In the genomic region with DNA sequence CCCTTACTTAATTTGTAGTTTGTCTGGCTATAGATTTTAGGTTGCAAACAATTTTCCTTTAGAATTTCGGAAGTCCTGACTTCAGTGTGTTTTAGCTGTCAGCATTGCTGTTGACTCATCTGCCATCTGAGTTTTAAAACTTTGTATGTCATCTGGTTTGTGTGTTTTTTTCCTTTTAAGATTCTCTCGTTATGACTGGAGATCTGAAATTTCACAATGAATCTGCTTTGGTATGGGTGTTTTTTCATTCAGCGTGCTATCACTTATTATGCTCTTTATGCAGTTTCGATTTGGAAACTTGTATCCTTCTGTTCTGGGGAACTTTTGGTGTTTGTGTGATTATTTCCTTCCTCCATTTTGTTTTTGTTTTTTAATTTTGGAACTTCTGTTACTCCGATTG, we compare ENCODE assay signal across 1 cellular context.
TF ChIP-seq lines count a peak whose summit lies in the region.

No MANE protein-coding gene starts in this region.

TF ChIP-seq in GM12878, 131 proteins besides CTCF, POLR2A, EP300 and RAD21 (continued from another document and continues in another):
- TF ChIP-seq, protein P1, sequence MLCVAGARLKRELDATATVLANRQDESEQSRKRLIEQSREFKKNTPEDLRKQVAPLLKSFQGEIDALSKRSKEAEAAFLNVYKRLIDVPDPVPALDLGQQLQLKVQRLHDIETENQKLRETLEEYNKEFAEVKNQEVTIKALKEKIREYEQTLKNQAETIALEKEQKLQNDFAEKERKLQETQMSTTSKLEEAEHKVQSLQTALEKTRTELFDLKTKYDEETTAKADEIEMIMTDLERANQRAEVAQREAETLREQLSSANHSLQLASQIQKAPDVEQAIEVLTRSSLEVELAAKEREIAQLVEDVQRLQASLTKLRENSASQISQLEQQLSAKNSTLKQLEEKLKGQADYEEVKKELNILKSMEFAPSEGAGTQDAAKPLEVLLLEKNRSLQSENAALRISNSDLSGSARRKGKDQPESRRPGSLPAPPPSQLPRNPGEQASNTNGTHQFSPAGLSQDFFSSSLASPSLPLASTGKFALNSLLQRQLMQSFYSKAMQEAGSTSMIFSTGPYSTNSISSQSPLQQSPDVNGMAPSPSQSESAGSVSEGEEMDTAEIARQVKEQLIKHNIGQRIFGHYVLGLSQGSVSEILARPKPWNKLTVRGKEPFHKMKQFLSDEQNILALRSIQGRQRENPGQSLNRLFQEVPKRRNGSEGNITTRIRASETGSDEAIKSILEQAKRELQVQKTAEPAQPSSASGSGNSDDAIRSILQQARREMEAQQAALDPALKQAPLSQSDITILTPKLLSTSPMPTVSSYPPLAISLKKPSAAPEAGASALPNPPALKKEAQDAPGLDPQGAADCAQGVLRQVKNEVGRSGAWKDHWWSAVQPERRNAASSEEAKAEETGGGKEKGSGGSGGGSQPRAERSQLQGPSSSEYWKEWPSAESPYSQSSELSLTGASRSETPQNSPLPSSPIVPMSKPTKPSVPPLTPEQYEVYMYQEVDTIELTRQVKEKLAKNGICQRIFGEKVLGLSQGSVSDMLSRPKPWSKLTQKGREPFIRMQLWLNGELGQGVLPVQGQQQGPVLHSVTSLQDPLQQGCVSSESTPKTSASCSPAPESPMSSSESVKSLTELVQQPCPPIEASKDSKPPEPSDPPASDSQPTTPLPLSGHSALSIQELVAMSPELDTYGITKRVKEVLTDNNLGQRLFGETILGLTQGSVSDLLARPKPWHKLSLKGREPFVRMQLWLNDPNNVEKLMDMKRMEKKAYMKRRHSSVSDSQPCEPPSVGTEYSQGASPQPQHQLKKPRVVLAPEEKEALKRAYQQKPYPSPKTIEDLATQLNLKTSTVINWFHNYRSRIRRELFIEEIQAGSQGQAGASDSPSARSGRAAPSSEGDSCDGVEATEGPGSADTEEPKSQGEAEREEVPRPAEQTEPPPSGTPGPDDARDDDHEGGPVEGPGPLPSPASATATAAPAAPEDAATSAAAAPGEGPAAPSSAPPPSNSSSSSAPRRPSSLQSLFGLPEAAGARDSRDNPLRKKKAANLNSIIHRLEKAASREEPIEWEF (IDR thresholded peaks at IDR 0.05; ENCODE audit: insufficient replicate concordance, low read depth, low read length): no peak
- TF ChIP-seq SPI1 (IDR thresholded peaks at IDR 0.05; ENCODE audit: borderline replicate concordance, insufficient read depth, low read depth, low read length) (no peak), SUZ12 (IDR thresholded peaks at IDR 0.05; ENCODE audit: unreplicated experiment) (no peak), WRNIP1 (IDR thresholded peaks at IDR 0.05; ENCODE audit: borderline replicate concordance, low read depth, low read length) (no peak), RUNX3 (IDR thresholded peaks at IDR 0.05; ENCODE audit: low read length) (peak; percentile 90), HDAC2 (IDR thresholded peaks at IDR 0.05) (no peak), ESRRA (IDR thresholded peaks at IDR 0.05; ENCODE audit: low read length) (no peak), ZNF24 (IDR thresholded peaks at IDR 0.05) (peak; percentile 78), MXI1 (IDR thresholded peaks at IDR 0.05; ENCODE audit: low read depth, low read length) (no peak), LARP7 (IDR thresholded peaks at IDR 0.05) (no peak), JUNB (IDR thresholded peaks at IDR 0.05) (peak; percentile 100), SIN3A (IDR thresholded peaks at IDR 0.05; ENCODE audit: low read depth, low read length) (no peak), CEBPB (IDR thresholded peaks at IDR 0.05; ENCODE audit: borderline replicate concordance in 1 of 2, low read depth in 2 of 2, low read length in 2 of 2) (peak in 1 of 2 experiments; percentile 89; a peak in 1 of 4 replicates), CREB1 (IDR thresholded peaks at IDR 0.05; ENCODE audit: low read depth) (peak; percentile 50; the same call in 1 of the 2 replicates), RFX5 (IDR thresholded peaks at IDR 0.05; ENCODE audit: low read depth, low read length) (no peak), NFXL1 (IDR thresholded peaks at IDR 0.05; ENCODE audit: borderline replicate concordance) (no peak), MTA3 (IDR thresholded peaks at IDR 0.05; ENCODE audit: borderline replicate concordance, low read length) (peak; percentile 86; the same call in 1 of the 2 replicates), PML (IDR thresholded peaks at IDR 0.05; ENCODE audit: low read length) (peak; percentile 84; the same call in 1 of the 2 replicates), NR2C1 (IDR thresholded peaks at IDR 0.05) (no peak)
- TF ChIP-seq, protein P2, sequence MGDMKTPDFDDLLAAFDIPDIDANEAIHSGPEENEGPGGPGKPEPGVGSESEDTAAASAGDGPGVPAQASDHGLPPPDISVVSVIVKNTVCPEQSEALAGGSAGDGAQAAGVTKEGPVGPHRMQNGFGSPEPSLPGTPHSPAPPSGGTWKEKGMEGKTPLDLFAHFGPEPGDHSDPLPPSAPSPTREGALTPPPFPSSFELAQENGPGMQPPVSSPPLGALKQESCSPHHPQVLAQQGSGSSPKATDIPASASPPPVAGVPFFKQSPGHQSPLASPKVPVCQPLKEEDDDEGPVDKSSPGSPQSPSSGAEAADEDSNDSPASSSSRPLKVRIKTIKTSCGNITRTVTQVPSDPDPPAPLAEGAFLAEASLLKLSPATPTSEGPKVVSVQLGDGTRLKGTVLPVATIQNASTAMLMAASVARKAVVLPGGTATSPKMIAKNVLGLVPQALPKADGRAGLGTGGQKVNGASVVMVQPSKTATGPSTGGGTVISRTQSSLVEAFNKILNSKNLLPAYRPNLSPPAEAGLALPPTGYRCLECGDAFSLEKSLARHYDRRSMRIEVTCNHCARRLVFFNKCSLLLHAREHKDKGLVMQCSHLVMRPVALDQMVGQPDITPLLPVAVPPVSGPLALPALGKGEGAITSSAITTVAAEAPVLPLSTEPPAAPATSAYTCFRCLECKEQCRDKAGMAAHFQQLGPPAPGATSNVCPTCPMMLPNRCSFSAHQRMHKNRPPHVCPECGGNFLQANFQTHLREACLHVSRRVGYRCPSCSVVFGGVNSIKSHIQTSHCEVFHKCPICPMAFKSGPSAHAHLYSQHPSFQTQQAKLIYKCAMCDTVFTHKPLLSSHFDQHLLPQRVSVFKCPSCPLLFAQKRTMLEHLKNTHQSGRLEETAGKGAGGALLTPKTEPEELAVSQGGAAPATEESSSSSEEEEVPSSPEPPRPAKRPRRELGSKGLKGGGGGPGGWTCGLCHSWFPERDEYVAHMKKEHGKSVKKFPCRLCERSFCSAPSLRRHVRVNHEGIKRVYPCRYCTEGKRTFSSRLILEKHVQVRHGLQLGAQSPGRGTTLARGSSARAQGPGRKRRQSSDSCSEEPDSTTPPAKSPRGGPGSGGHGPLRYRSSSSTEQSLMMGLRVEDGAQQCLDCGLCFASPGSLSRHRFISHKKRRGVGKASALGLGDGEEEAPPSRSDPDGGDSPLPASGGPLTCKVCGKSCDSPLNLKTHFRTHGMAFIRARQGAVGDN (IDR thresholded peaks at IDR 0.05): no peak
- TF ChIP-seq, protein P3, sequence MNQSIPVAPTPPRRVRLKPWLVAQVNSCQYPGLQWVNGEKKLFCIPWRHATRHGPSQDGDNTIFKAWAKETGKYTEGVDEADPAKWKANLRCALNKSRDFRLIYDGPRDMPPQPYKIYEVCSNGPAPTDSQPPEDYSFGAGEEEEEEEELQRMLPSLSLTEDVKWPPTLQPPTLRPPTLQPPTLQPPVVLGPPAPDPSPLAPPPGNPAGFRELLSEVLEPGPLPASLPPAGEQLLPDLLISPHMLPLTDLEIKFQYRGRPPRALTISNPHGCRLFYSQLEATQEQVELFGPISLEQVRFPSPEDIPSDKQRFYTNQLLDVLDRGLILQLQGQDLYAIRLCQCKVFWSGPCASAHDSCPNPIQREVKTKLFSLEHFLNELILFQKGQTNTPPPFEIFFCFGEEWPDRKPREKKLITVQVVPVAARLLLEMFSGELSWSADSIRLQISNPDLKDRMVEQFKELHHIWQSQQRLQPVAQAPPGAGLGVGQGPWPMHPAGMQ (IDR thresholded peaks at IDR 0.05; ENCODE audit: borderline replicate concordance): no peak
- TF ChIP-seq, protein P4, sequence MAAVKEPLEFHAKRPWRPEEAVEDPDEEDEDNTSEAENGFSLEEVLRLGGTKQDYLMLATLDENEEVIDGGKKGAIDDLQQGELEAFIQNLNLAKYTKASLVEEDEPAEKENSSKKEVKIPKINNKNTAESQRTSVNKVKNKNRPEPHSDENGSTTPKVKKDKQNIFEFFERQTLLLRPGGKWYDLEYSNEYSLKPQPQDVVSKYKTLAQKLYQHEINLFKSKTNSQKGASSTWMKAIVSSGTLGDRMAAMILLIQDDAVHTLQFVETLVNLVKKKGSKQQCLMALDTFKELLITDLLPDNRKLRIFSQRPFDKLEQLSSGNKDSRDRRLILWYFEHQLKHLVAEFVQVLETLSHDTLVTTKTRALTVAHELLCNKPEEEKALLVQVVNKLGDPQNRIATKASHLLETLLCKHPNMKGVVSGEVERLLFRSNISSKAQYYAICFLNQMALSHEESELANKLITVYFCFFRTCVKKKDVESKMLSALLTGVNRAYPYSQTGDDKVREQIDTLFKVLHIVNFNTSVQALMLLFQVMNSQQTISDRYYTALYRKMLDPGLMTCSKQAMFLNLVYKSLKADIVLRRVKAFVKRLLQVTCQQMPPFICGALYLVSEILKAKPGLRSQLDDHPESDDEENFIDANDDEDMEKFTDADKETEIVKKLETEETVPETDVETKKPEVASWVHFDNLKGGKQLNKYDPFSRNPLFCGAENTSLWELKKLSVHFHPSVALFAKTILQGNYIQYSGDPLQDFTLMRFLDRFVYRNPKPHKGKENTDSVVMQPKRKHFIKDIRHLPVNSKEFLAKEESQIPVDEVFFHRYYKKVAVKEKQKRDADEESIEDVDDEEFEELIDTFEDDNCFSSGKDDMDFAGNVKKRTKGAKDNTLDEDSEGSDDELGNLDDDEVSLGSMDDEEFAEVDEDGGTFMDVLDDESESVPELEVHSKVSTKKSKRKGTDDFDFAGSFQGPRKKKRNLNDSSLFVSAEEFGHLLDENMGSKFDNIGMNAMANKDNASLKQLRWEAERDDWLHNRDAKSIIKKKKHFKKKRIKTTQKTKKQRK (IDR thresholded peaks at IDR 0.05; ENCODE audit: low read depth, low read length): no peak
- TF ChIP-seq, protein P5, sequence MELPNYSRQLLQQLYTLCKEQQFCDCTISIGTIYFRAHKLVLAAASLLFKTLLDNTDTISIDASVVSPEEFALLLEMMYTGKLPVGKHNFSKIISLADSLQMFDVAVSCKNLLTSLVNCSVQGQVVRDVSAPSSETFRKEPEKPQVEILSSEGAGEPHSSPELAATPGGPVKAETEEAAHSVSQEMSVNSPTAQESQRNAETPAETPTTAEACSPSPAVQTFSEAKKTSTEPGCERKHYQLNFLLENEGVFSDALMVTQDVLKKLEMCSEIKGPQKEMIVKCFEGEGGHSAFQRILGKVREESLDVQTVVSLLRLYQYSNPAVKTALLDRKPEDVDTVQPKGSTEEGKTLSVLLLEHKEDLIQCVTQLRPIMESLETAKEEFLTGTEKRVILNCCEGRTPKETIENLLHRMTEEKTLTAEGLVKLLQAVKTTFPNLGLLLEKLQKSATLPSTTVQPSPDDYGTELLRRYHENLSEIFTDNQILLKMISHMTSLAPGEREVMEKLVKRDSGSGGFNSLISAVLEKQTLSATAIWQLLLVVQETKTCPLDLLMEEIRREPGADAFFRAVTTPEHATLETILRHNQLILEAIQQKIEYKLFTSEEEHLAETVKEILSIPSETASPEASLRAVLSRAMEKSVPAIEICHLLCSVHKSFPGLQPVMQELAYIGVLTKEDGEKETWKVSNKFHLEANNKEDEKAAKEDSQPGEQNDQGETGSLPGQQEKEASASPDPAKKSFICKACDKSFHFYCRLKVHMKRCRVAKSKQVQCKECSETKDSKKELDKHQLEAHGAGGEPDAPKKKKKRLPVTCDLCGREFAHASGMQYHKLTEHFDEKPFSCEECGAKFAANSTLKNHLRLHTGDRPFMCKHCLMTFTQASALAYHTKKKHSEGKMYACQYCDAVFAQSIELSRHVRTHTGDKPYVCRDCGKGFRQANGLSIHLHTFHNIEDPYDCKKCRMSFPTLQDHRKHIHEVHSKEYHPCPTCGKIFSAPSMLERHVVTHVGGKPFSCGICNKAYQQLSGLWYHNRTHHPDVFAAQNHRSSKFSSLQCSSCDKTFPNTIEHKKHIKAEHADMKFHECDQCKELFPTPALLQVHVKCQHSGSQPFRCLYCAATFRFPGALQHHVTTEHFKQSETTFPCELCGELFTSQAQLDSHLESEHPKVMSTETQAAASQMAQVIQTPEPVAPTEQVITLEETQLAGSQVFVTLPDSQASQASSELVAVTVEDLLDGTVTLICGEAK (IDR thresholded peaks at IDR 0.05; ENCODE audit: borderline replicate concordance): no peak
- TF ChIP-seq, protein P6, sequence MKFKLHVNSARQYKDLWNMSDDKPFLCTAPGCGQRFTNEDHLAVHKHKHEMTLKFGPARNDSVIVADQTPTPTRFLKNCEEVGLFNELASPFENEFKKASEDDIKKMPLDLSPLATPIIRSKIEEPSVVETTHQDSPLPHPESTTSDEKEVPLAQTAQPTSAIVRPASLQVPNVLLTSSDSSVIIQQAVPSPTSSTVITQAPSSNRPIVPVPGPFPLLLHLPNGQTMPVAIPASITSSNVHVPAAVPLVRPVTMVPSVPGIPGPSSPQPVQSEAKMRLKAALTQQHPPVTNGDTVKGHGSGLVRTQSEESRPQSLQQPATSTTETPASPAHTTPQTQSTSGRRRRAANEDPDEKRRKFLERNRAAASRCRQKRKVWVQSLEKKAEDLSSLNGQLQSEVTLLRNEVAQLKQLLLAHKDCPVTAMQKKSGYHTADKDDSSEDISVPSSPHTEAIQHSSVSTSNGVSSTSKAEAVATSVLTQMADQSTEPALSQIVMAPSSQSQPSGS (IDR thresholded peaks at IDR 0.05; ENCODE audit: low read length): peak; percentile 84
- TF ChIP-seq, protein P7, sequence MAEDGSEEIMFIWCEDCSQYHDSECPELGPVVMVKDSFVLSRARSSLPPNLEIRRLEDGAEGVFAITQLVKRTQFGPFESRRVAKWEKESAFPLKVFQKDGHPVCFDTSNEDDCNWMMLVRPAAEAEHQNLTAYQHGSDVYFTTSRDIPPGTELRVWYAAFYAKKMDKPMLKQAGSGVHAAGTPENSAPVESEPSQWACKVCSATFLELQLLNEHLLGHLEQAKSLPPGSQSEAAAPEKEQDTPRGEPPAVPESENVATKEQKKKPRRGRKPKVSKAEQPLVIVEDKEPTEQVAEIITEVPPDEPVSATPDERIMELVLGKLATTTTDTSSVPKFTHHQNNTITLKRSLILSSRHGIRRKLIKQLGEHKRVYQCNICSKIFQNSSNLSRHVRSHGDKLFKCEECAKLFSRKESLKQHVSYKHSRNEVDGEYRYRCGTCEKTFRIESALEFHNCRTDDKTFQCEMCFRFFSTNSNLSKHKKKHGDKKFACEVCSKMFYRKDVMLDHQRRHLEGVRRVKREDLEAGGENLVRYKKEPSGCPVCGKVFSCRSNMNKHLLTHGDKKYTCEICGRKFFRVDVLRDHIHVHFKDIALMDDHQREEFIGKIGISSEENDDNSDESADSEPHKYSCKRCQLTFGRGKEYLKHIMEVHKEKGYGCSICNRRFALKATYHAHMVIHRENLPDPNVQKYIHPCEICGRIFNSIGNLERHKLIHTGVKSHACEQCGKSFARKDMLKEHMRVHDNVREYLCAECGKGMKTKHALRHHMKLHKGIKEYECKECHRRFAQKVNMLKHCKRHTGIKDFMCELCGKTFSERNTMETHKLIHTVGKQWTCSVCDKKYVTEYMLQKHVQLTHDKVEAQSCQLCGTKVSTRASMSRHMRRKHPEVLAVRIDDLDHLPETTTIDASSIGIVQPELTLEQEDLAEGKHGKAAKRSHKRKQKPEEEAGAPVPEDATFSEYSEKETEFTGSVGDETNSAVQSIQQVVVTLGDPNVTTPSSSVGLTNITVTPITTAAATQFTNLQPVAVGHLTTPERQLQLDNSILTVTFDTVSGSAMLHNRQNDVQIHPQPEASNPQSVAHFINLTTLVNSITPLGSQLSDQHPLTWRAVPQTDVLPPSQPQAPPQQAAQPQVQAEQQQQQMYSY (CRISPR knock-in tag; IDR thresholded peaks at IDR 0.05): no peak
